In genomic region chr10:110660289-110660688, GRCh38 we compare ENCODE assay signal across 6 cellular contexts. TPM values are rescaled to one million over a fixed set of nuclear protein-coding genes. Genes with fewer than 3 reads are reported as not detected.
DNase-seq lines count a peak whose midpoint lies in the region; ATAC-seq and TF ChIP-seq lines count a peak whose summit lies in the region.
"Not testable (repeated sequence)": the region's sequence is repeated elsewhere in the genome, so short reads cannot be mapped to it uniquely, and the experiment has no call there.

No MANE protein-coding gene starts in this region.

- DNase-seq in HEK293T (ENCODE audit: extremely low spot score); left ventricle myocardium inferior; stimulated activated effector memory CD8-positive, alpha-beta T cell treated with anti-CD3 and anti-CD28 coated beads, Interleukin-12 subunit alpha, Interleukin-12 subunit beta, amount 100 ng/mL, for 72 hours (ENCODE audit: low spot score in 2 of 2): not testable (repeated sequence)
- DNase-seq in NCI-H146 (lab: John Stamatoyannopoulos, UW) (peak; percentile 39), NCI-H510A (lab: John Stamatoyannopoulos, UW) (peak; percentile 22), SJCRH30 (peak; percentile 91 to 92)

- TF ChIP-seq CTCF in left ventricle myocardium inferior (IDR thresholded peaks at IDR 0.05; ENCODE audit: borderline replicate concordance): not testable (repeated sequence)

- not testable (repeated sequence) for H3K36me3 ChIP-seq in SJCRH30, left ventricle myocardium inferior

- peak overlapping the region; percentile 38 for H3K27ac Mint-ChIP-seq in stimulated activated effector memory CD8-positive, alpha-beta T cell treated with anti-CD3 and anti-CD28 coated beads, Interleukin-12 subunit alpha, Interleukin-12 subunit beta, amount 100 ng/mL, for 72 hours

- not testable (repeated sequence) for H3K27me3 ChIP-seq in SJCRH30; left ventricle myocardium inferior (ENCODE audit: low read depth)

- CTCF ChIA-PET in HEK293T (lab: Yijun Ruan, JAX): interaction anchor here (1.5 kb wide), 1 partner anchor 12 kb away, joined by 4 read pairs; no protein-coding TSS in a partner anchor

- H3K4me1 Mint-ChIP-seq in stimulated activated effector memory CD8-positive, alpha-beta T cell treated with anti-CD3 and anti-CD28 coated beads, Interleukin-12 subunit alpha, Interleukin-12 subunit beta, amount 100 ng/mL, for 72 hours: not testable (repeated sequence)

- not testable (repeated sequence) for H3K9me3 ChIP-seq in SJCRH30 (replicated peaks); left ventricle myocardium inferior (replicated peaks)

- not testable (repeated sequence) for H3K4me3 Mint-ChIP-seq in stimulated activated effector memory CD8-positive, alpha-beta T cell treated with anti-CD3 and anti-CD28 coated beads, Interleukin-12 subunit alpha, Interleukin-12 subunit beta, amount 100 ng/mL, for 72 hours

- H3K9me3 Mint-ChIP-seq in stimulated activated effector memory CD8-positive, alpha-beta T cell treated with anti-CD3 and anti-CD28 coated beads, Interleukin-12 subunit alpha, Interleukin-12 subunit beta, amount 100 ng/mL, for 72 hours: not testable (repeated sequence)

- not testable (repeated sequence) for H3K27ac ChIP-seq in SJCRH30
- peak overlapping the region; percentile 15 for H3K27ac ChIP-seq in left ventricle myocardium inferior (replicated peaks)

- intact Hi-C loops in left ventricle myocardium inferior (cut with micrococcal nuclease): not testable (repeated sequence)

- not testable (repeated sequence) for H3K4me3 ChIP-seq in SJCRH30, left ventricle myocardium inferior

- ATAC-seq in stimulated activated effector memory CD8-positive, alpha-beta T cell treated with anti-CD3 and anti-CD28 coated beads, Interleukin-12 subunit alpha, Interleukin-12 subunit beta, amount 100 ng/mL, for 72 hours: not testable (repeated sequence)

- POLR2A ChIA-PET in HEK293T (lab: Yijun Ruan, JAX): not testable (repeated sequence)

- H3K4me1 ChIP-seq in SJCRH30 (peaks cover 32% of the 10 kb centered on the region), left ventricle myocardium inferior (peaks cover 61% of the 10 kb centered on the region)

- H3K36me3 Mint-ChIP-seq in stimulated activated effector memory CD8-positive, alpha-beta T cell treated with anti-CD3 and anti-CD28 coated beads, Interleukin-12 subunit alpha, Interleukin-12 subunit beta, amount 100 ng/mL, for 72 hours: not testable (repeated sequence)

TF ChIP-seq in HEK293T, 16 proteins besides CTCF, POLR2A, EP300 and RAD21:
- peak; percentile 67 for TF ChIP-seq PKNOX1 (IDR thresholded peaks at IDR 0.05)

RNA-seq across cellular contexts. Expression of gene RBM20, which starts 16.2 kb away (rescaled TPM):
- total RNA-seq in SJCRH30 (2014; rRNA removed; shearing (Covaris generic)): 11.1 and 12.4 TPM in 2 replicates
- total RNA-seq in left ventricle myocardium inferior: 101 TPM
